ENCODE assay signal across 8 cellular contexts in genomic region chr11:31117038-31117437, GRCh38.
"Had no signal": no experiment of that assay in that cellular context is flagged by ENCODE, and none has a peak within 500 bp of the region (broad histone marks: within the 10 kb centered on the region; RNA-seq: fewer than 3 reads in every experiment).

No MANE protein-coding gene starts in this region.

- FAIRE-seq: HepG2 had no signal

- H3K27ac ChIP-seq: GM23248, HL-60, KMS-11 had no signal

- H3K36me3 Mint-ChIP-seq: IgD-negative memory B cell had no signal

- H3K4me1 Mint-ChIP-seq: IgD-negative memory B cell had no signal

- H3K9ac ChIP-seq: GM23248, KMS-11 had no signal

- H3K4me3 Mint-ChIP-seq: IgD-negative memory B cell had no signal

- H3K27ac Mint-ChIP-seq: IgD-negative memory B cell had no signal

- H2AFZ ChIP-seq: GM23248 had no signal

- H3K4me2 ChIP-seq: KMS-11 had no signal

- ATAC-seq: HepG2 had no signal

- H3K4me3 ChIP-seq: GM23248 had no signal

- DNase-seq: GM23248, H7, HCEC 1CT, KBM-7 had no signal
